2 cellular contexts compared by ENCODE assay signal in genomic region chrX:54826598-54826997, GRCh38.
TF ChIP-seq lines count a peak whose summit lies in the region.

No MANE protein-coding gene starts in this region.

TF ChIP-seq in H1, 55 proteins besides CTCF, POLR2A, EP300 and RAD21:
- no peak for TF ChIP-seq RFX5 (IDR thresholded peaks at IDR 0.05; ENCODE audit: borderline replicate concordance, low read depth, low read length)
- TF ChIP-seq SAP30 (IDR thresholded peaks at IDR 0.05; ENCODE audit: insufficient read depth, insufficient replicate concordance, low read length) = no peak
- no peak for TF ChIP-seq ASH2L (IDR thresholded peaks at IDR 0.05; ENCODE audit: low read length)
- no peak for TF ChIP-seq HDAC2 (IDR thresholded peaks at IDR 0.05; ENCODE audit: borderline replicate concordance in 1 of 2, low read depth in 2 of 2, low read length in 2 of 2)
- no peak for TF ChIP-seq CBX5 (IDR thresholded peaks at IDR 0.05; ENCODE audit: low read depth, low read length)
- TF ChIP-seq E2F6 (IDR thresholded peaks at IDR 0.05) = no peak
- no peak for TF ChIP-seq KDM4A (IDR thresholded peaks at IDR 0.05; ENCODE audit: low read depth, low read length, severe bottlenecking)
- no peak for TF ChIP-seq CEBPB (IDR thresholded peaks at IDR 0.05; ENCODE audit: low read depth, low read length)
- no peak for TF ChIP-seq TCF12 (IDR thresholded peaks at IDR 0.05; ENCODE audit: low read depth, low read length)
- no peak for TF ChIP-seq TBP (IDR thresholded peaks at IDR 0.05; ENCODE audit: low read depth, low read length)
- TF ChIP-seq PHF8 (conservative IDR thresholded peaks at IDR 0.05; ENCODE audit: low read depth, low read length) = no peak
- no peak for TF ChIP-seq SRF (IDR thresholded peaks at IDR 0.05; ENCODE audit: low read depth, low read length)
- no peak for TF ChIP-seq EZH2 (IDR thresholded peaks at IDR 0.05; ENCODE audit: low read depth, low read length, severe bottlenecking)

TF ChIP-seq in HepG2, 621 proteins besides CTCF, POLR2A, EP300 and RAD21:
- TF ChIP-seq ZNF792 (CRISPR knock-in tag; IDR thresholded peaks at IDR 0.05) = no peak
